In genomic region chr3:53282581-53282980, GRCh38 we compare ENCODE assay signal across 19 cellular contexts. TPM values are rescaled to one million over a fixed set of nuclear protein-coding genes. Genes with fewer than 3 reads are reported as not detected.
A peak's percentile ranks its signal among the peaks of the same experiment; 100 is the strongest.
DNase-seq lines count a peak whose midpoint lies in the region; ATAC-seq, FAIRE-seq and TF ChIP-seq lines count a peak whose summit lies in the region.
"Had no signal": no experiment of that assay in that cellular context is flagged by ENCODE, and none has a peak within 500 bp of the region (broad histone marks: within the 10 kb centered on the region; RNA-seq: fewer than 3 reads in every experiment).

No MANE protein-coding gene starts in this region.

- TF ChIP-seq CTCF in HepG2 (CRISPR knock-in tag; IDR thresholded peaks at IDR 0.05) (no peak), right lobe of liver (IDR thresholded peaks at IDR 0.05) (no peak)

- CTCF ChIA-PET in HepG2 (lab: Yijun Ruan, JAX; ENCODE audit: low intra/inter-chr PET ratio, low total read pairs) = no interaction called here

- intact Hi-C loops in HepG2 (cut with micrococcal nuclease; ENCODE audit: unreplicated experiment) = no loop called here
- intact Hi-C loops in right lobe of liver (cut with DNase I) = no loop called here

- POLR2A ChIA-PET in HepG2 (lab: Yijun Ruan, JAX) = no interaction called here
- POLR2A ChIA-PET in naive thymus-derived CD8-positive, alpha-beta T cell (lab: Charles Lee) = no interaction called here

- H3K4me3 ChIP-seq in HepG2 (replicated peaks in 1 of 3; ENCODE audit: insufficient read depth in 1 of 3, low read depth in 2 of 3, low read length in 3 of 3) (no peak overlapping the region), right lobe of liver (no peak overlapping the region)
- H3K4me3 ChIP-seq: BLaER1 treated with 17β-estradiol and CSF1 and Interleukin-3, amounts not matched to agents 10 nM and 100 nM had no signal

- TF ChIP-seq POLR2A in HepG2 (IDR thresholded peaks at IDR 0.05; ENCODE audit: insufficient read depth in 1 of 2, low read depth in 2 of 2, low read length in 2 of 2) (no peak), right lobe of liver (IDR thresholded peaks at IDR 0.05) (no peak)

- no TSS peak for BruUV-seq in HepG2 (replicated peaks; lab: Mats Ljungman, UMichigan)

- no peaks in the 10 kb centered on the region for H3K4me1 ChIP-seq in HepG2 (ENCODE audit: insufficient read depth, low read length)
- H3K4me1 ChIP-seq in right lobe of liver = no peaks in the 10 kb centered on the region
- H3K4me1 ChIP-seq: BLaER1 treated with 17β-estradiol and CSF1 and Interleukin-3, amounts not matched to agents 10 nM and 100 nM; Caco-2 had no signal

- no peak for FAIRE-seq in HepG2 (lab: Jason Lieb, UNC)
- FAIRE-seq in HTR-8/SVneo (lab: Jason Lieb, UNC) = peak; percentile 77
- FAIRE-seq: D721Med, GM12891, GM19239 had no signal

- no peak overlapping the region for H3K27ac Mint-ChIP-seq in naive thymus-derived CD8-positive, alpha-beta T cell
- H3K27ac Mint-ChIP-seq: B cell; CD4-positive, alpha-beta T cell; CD8-positive, alpha-beta T cell had no signal

- no peaks in the 10 kb centered on the region for H4K20me1 ChIP-seq in HepG2 (ENCODE audit: insufficient read depth, low read length)

- H3K36me3 Mint-ChIP-seq in naive thymus-derived CD8-positive, alpha-beta T cell = peaks cover 0 to 37% (median 10%) of the 10 kb centered on the region in 3 donors

- H3K27me3 Mint-ChIP-seq in naive thymus-derived CD8-positive, alpha-beta T cell = no peaks in the 10 kb centered on the region
- H3K27me3 Mint-ChIP-seq: B cell; CD4-positive, alpha-beta T cell had no signal

- TF ChIP-seq EP300 in HepG2 (IDR thresholded peaks at IDR 0.05; ENCODE audit: low read depth in 2 of 2, low read length in 2 of 2) (no peak), HepG2 (CRISPR knock-in tag; IDR thresholded peaks at IDR 0.05; ENCODE audit: borderline replicate concordance) (no peak)

- H3K27ac ChIP-seq in HepG2 (ENCODE audit: extremely low read length, insufficient read depth, low read length) (no peak overlapping the region), right lobe of liver (no peak overlapping the region)
- H3K27ac ChIP-seq: BLaER1 treated with 17β-estradiol and CSF1 and Interleukin-3, amounts not matched to agents 10 nM and 100 nM; C4-2B had no signal

- in situ Hi-C loops in HepG2 (cut with HindIII; ENCODE audit: extremely low pct_ligation_motif_present, low pct_unique_long_range_greater_than_20kb) = no loop called here

- H3K79me2 ChIP-seq in HepG2 (ENCODE audit: insufficient read depth, low read length) = no peaks in the 10 kb centered on the region

- H3K36me3 ChIP-seq in HepG2 (replicated peaks in 1 of 2; ENCODE audit: control insufficient read depth in 1 of 2, insufficient read depth in 2 of 2, low read length in 2 of 2) = peaks cover 8 to 36% of the 10 kb centered on the region in 2 experiments
- peaks cover 0 to 22% (median 8%) of the 10 kb centered on the region in 4 donors for H3K36me3 ChIP-seq in right lobe of liver

- H3K9me3 Mint-ChIP-seq in naive thymus-derived CD8-positive, alpha-beta T cell = no peaks in the 10 kb centered on the region
- H3K9me3 Mint-ChIP-seq: CD4-positive, alpha-beta T cell; CD8-positive, alpha-beta T cell had no signal

- H3K27me3 ChIP-seq in HepG2 (ENCODE audit: control insufficient read depth in 1 of 2, insufficient read depth in 2 of 2, low read length in 2 of 2) (no peaks in the 10 kb centered on the region), right lobe of liver (no peaks in the 10 kb centered on the region)
- H3K27me3 ChIP-seq: BLaER1 treated with 17β-estradiol and CSF1 and Interleukin-3, amounts not matched to agents 10 nM and 100 nM had no signal

- WGBS in HepG2 (ENCODE audit: low lambda C conversion rate) = 96% methylated on average over 8 of the region's 8 CpGs
- 94% methylated on average over 4 of the region's 8 CpGs for WGBS in right lobe of liver (ENCODE audit: insufficient coverage, low coverage, low lambda C conversion rate, missing lambda C conversion rate)

- TF ChIP-seq RAD21 in HepG2 (CRISPR knock-in tag; IDR thresholded peaks at IDR 0.05) = no peak

- H3K4me2 ChIP-seq in HepG2 (ENCODE audit: low read depth, low read length) = no peak overlapping the region
- H3K4me2 ChIP-seq: BLaER1 treated with 17β-estradiol and CSF1 and Interleukin-3, amounts not matched to agents 10 nM and 100 nM had no signal

- H3K4me1 Mint-ChIP-seq in naive thymus-derived CD8-positive, alpha-beta T cell = no peaks in the 10 kb centered on the region
- H3K4me1 Mint-ChIP-seq: B cell had no signal

- H3K4me3 Mint-ChIP-seq in naive thymus-derived CD8-positive, alpha-beta T cell = no peak overlapping the region
- H3K4me3 Mint-ChIP-seq: B cell; CD4-positive, alpha-beta T cell; CD8-positive, alpha-beta T cell had no signal

- ATAC-seq in HepG2 (no peak), right lobe of liver (no peak)
- no peak for ATAC-seq in naive thymus-derived CD8-positive, alpha-beta T cell
- ATAC-seq: CD8-positive, alpha-beta T cell had no signal

- no peak overlapping the region for H2AFZ ChIP-seq in HepG2 (ENCODE audit: low read length)

- no peaks in the 10 kb centered on the region for H3K9me3 ChIP-seq in HepG2 (ENCODE audit: low read length)
- H3K9me3 ChIP-seq in right lobe of liver = no peaks in the 10 kb centered on the region
- H3K9me3 ChIP-seq: BLaER1 treated with 17β-estradiol and CSF1 and Interleukin-3, amounts not matched to agents 10 nM and 100 nM; Caco-2 had no signal

- DNase-seq in HepG2 (ENCODE audit: low spot score) (no peak), right lobe of liver (no peak), HTR-8/SVneo (ENCODE audit: insufficient read length, low spot score) (no peak), AML-193 (lab: John Stamatoyannopoulos, UW) (no peak)
- no peak for DNase-seq in naive thymus-derived CD8-positive, alpha-beta T cell
- DNase-seq: 8988T; ACHN; Caco-2; Calu3; CD4-positive, alpha-beta T cell; CD8-positive, alpha-beta T cell; DMS79 treated with DMSO at 0.1 percent for 48 hours; GF-D8 had no signal

- H3K9ac ChIP-seq in HepG2 (ENCODE audit: insufficient read depth, low read depth, low read length) = no peak overlapping the region
- H3K9ac ChIP-seq: BLaER1 treated with 17β-estradiol and CSF1 and Interleukin-3, amounts not matched to agents 10 nM and 100 nM had no signal

TF ChIP-seq in HepG2, 621 proteins besides CTCF, POLR2A, EP300 and RAD21:
- TF ChIP-seq HCFC1 (IDR thresholded peaks at IDR 0.05; ENCODE audit: low read depth, low read length) = no peak
- TF ChIP-seq RBM22 (optimal IDR thresholded peaks at IDR 0.05; ENCODE audit: low read length) = peak; percentile 50
TF ChIP-seq in HepG2: peak in this region for 1.

RNA-seq across cellular contexts. Expression of gene TKT, which starts 26.8 kb away (rescaled TPM):
- total RNA-seq in HepG2 (2016; rRNA removed; fragmentation: Illumina TruSeq; extraction: Trizol) (196 and 238 TPM in 2 replicates), right lobe of liver (100 to 1,000 TPM in 5 of 6 experiments, 10 to 100 TPM in 1; 98.9 to 257 (median 146) TPM)
- 73.9 and 83.5 TPM in 2 replicates for total RNA-seq in HepG2 (2016; cell fraction: cytosol; rRNA removed; fragmentation: Illumina TruSeq; extraction: Trizol; ENCODE audit: low read depth)
- total RNA-seq in HepG2 (2016; cell fraction: insoluble cytoplasmic fraction; rRNA removed; fragmentation: Illumina TruSeq; extraction: Trizol) = 153 and 251 TPM in 2 replicates
- total RNA-seq in HepG2 (2016; cell fraction: membrane; rRNA removed; fragmentation: Illumina TruSeq; extraction: Trizol) = 138 and 161 TPM in 2 replicates
- total RNA-seq in HepG2 (2016; cell fraction: nucleus; rRNA removed; fragmentation: Illumina TruSeq; extraction: Trizol) = 157 and 193 TPM in 2 replicates
- 150 and 188 TPM in 2 replicates for polyA plus RNA-seq in HepG2 (2011; rRNA removed)
- 105 and 148 TPM in 2 replicates for polyA plus RNA-seq in HepG2 (2011; cell fraction: cytosol; rRNA removed)
- 113 and 116 TPM in 2 replicates for polyA plus RNA-seq in HepG2 (2011; cell fraction: nucleus; rRNA removed)
- polyA plus RNA-seq in HepG2 (2012) = 234 and 367 TPM in 2 replicates
- 126 and 140 TPM in 2 replicates for polyA plus RNA-seq in HepG2 (2016; cell fraction: cytosol; fragmentation: Illumina TruSeq; extraction: Trizol; ENCODE audit: low read depth)
- polyA plus RNA-seq in HepG2 (2016; cell fraction: insoluble cytoplasmic fraction; fragmentation: Illumina TruSeq; extraction: Trizol; ENCODE audit: low read depth) = 190 and 266 TPM in 2 replicates
- polyA plus RNA-seq in HepG2 (2016; cell fraction: membrane; fragmentation: Illumina TruSeq; extraction: Trizol; ENCODE audit: low read depth) = 168 and 215 TPM in 2 replicates
- 308 and 328 TPM in 2 replicates for polyA plus RNA-seq in HepG2 (2016; cell fraction: nucleus; fragmentation: Illumina TruSeq; extraction: Trizol; ENCODE audit: insufficient read depth, low read depth)
- 280 and 471 TPM in 2 replicates for polyA minus RNA-seq in HepG2 (2011; rRNA and poly(A)+ RNA removed; ENCODE audit: low replicate concordance)
- 128 and 140 TPM in 2 replicates for polyA minus RNA-seq in HepG2 (2011; cell fraction: cytosol; rRNA and poly(A)+ RNA removed)
- polyA minus RNA-seq in HepG2 (2011; cell fraction: nucleus; rRNA and poly(A)+ RNA removed) = 47.4 and 62.7 TPM in 2 replicates
- 10 to 100 TPM; 93.9 to 97.0 TPM for total RNA-seq in naive thymus-derived CD8-positive, alpha-beta T cell
- 10 to 100 TPM; 51.1 to 73.1 (median 69.7) TPM for polyA plus RNA-seq in naive thymus-derived CD8-positive, alpha-beta T cell
